Comparison of ENCODE assay signal across 1 cellular context in genomic region chr4:123379392-123379791, GRCh38.
TF ChIP-seq lines count a peak whose summit lies in the region.

No MANE protein-coding gene starts in this region.

TF ChIP-seq in WTC11, 78 proteins besides CTCF, POLR2A, EP300 and RAD21 (continued from another document):
- no peak for TF ChIP-seq PRDM15 (CRISPR knock-in tag; IDR thresholded peaks at IDR 0.05)
- TF ChIP-seq FOXK1 (CRISPR knock-in tag; IDR thresholded peaks at IDR 0.05), result no peak
